In genomic region chr2:200373973-200374416, GRCh38 we compare ENCODE assay signal across 8 cellular contexts.
A peak's percentile ranks its signal among the peaks of the same experiment; 100 is the strongest.
DNase-seq lines count a peak whose midpoint lies in the region; ATAC-seq and TF ChIP-seq lines count a peak whose summit lies in the region.

No MANE protein-coding gene starts in this region.

- H3K36me3 ChIP-seq in colonic mucosa (no peaks in the 10 kb centered on the region), GM23248 (ENCODE audit: low read depth) (no peaks in the 10 kb centered on the region)

- peak; percentile 85 for ATAC-seq in GM18498 (IDR thresholded peaks at IDR 0.05; ENCODE audit: unreplicated experiment)
- peak; percentile 96 for ATAC-seq in GM21529 (IDR thresholded peaks at IDR 0.05; ENCODE audit: unreplicated experiment)
- peak; percentile 79 for ATAC-seq in stimulated activated memory B cell treated with anti-CD40 and anti-IgM and Interleukin-4, amounts not matched to agents 10 μg/mL and 1 μg/mL and 100 μg/mL, for 72 hours

- H2AFZ ChIP-seq in GM23248 = no peak overlapping the region

- H3K9me3 Mint-ChIP-seq in IgD-negative memory B cell = no peaks in the 10 kb centered on the region
- no peaks in the 10 kb centered on the region for H3K9me3 Mint-ChIP-seq in stimulated activated memory B cell treated with anti-CD40 and anti-IgM and Interleukin-4, amounts not matched to agents 10 μg/mL and 1 μg/mL and 100 μg/mL, for 72 hours

- H3K4me1 ChIP-seq in colonic mucosa (peaks cover 16% of the 10 kb centered on the region), GM23248 (ENCODE audit: insufficient read depth) (peaks cover 32% of the 10 kb centered on the region)

- peak overlapping the region; percentile 30 to 92 (median 80) for H3K4me3 Mint-ChIP-seq in IgD-negative memory B cell
- H3K4me3 Mint-ChIP-seq in stimulated activated memory B cell treated with anti-CD40 and anti-IgM and Interleukin-4, amounts not matched to agents 10 μg/mL and 1 μg/mL and 100 μg/mL, for 72 hours = peak overlapping the region; percentile 77

- intact Hi-C loops in colonic mucosa (cut with DNase I) = no loop called here

- H3K4me3 ChIP-seq in colonic mucosa = no peak overlapping the region
- no peak overlapping the region for H3K4me3 ChIP-seq in GM23248

- no peak overlapping the region for H3K4me2 ChIP-seq in GM23248 (ENCODE audit: unreplicated experiment)

- H3K9me3 ChIP-seq in colonic mucosa (no peaks in the 10 kb centered on the region), GM23248 (ENCODE audit: low read depth) (no peaks in the 10 kb centered on the region)

- H3K9me2 ChIP-seq in GM23248 (ENCODE audit: insufficient read depth) = no peaks in the 10 kb centered on the region

- H3K79me2 ChIP-seq in GM23248 (ENCODE audit: insufficient read depth) = peaks cover 99% of the 10 kb centered on the region

- peak overlapping the region; percentile 91 for H3K27ac ChIP-seq in colonic mucosa
- no peak overlapping the region for H3K27ac ChIP-seq in GM23248

- H4K20me1 ChIP-seq in GM23248 (ENCODE audit: insufficient read depth) = no peaks in the 10 kb centered on the region

- H3K27ac Mint-ChIP-seq in IgD-negative memory B cell = peak overlapping the region in 1 of 3 donors; percentile 17
- peak overlapping the region; percentile 40 for H3K27ac Mint-ChIP-seq in stimulated activated memory B cell treated with anti-CD40 and anti-IgM and Interleukin-4, amounts not matched to agents 10 μg/mL and 1 μg/mL and 100 μg/mL, for 72 hours

- peaks cover 8 to 13% (median 8%) of the 10 kb centered on the region in 3 donors for H3K4me1 Mint-ChIP-seq in IgD-negative memory B cell
- H3K4me1 Mint-ChIP-seq in stimulated activated memory B cell treated with anti-CD40 and anti-IgM and Interleukin-4, amounts not matched to agents 10 μg/mL and 1 μg/mL and 100 μg/mL, for 72 hours = peaks cover 10% of the 10 kb centered on the region

- H3K27me3 ChIP-seq in colonic mucosa (no peaks in the 10 kb centered on the region), GM23248 (replicated peaks; ENCODE audit: insufficient read depth) (no peaks in the 10 kb centered on the region)

- H3K27me3 Mint-ChIP-seq in IgD-negative memory B cell = peaks cover 1% of the 10 kb centered on the region
- peaks cover 9% of the 10 kb centered on the region for H3K27me3 Mint-ChIP-seq in stimulated activated memory B cell treated with anti-CD40 and anti-IgM and Interleukin-4, amounts not matched to agents 10 μg/mL and 1 μg/mL and 100 μg/mL, for 72 hours

- no peak for TF ChIP-seq CTCF in colonic mucosa (IDR thresholded peaks at IDR 0.05)

- peak overlapping the region in 1 of 2 donors; percentile 8 for H3K9ac ChIP-seq in colonic mucosa (ENCODE audit: low read depth in 2 of 2, low read length in 2 of 2)
- H3K9ac ChIP-seq in GM23248 = no peak overlapping the region

- in situ Hi-C loops in GM23248 (cut with MboI) = no loop called here

- DNase-seq in colonic mucosa = peak; percentile 60
- DNase-seq in NCI-H146 (lab: John Stamatoyannopoulos, UW) = no peak
- DNase-seq in GM23248 = no peak
- no peak for DNase-seq in A172 (ENCODE audit: low spot score)

- H3F3A ChIP-seq in GM23248 (ENCODE audit: insufficient read depth) = 0 out of 2 replicates have a peak, but pooled peaks cover 3% of the 10 kb centered on the region

- no peaks in the 10 kb centered on the region for H3K36me3 Mint-ChIP-seq in IgD-negative memory B cell
- H3K36me3 Mint-ChIP-seq in stimulated activated memory B cell treated with anti-CD40 and anti-IgM and Interleukin-4, amounts not matched to agents 10 μg/mL and 1 μg/mL and 100 μg/mL, for 72 hours = no peaks in the 10 kb centered on the region

- 97 to 100% methylated on average over 5 of the region's 5 CpGs for WGBS in GM23248 (ENCODE audit: low coverage in 1 of 2, low lambda C conversion rate in 2 of 2, missing lambda C conversion rate in 2 of 2), 2 experiments
